Comparison of ENCODE assay signal across 18 cellular contexts in the genomic region with DNA sequence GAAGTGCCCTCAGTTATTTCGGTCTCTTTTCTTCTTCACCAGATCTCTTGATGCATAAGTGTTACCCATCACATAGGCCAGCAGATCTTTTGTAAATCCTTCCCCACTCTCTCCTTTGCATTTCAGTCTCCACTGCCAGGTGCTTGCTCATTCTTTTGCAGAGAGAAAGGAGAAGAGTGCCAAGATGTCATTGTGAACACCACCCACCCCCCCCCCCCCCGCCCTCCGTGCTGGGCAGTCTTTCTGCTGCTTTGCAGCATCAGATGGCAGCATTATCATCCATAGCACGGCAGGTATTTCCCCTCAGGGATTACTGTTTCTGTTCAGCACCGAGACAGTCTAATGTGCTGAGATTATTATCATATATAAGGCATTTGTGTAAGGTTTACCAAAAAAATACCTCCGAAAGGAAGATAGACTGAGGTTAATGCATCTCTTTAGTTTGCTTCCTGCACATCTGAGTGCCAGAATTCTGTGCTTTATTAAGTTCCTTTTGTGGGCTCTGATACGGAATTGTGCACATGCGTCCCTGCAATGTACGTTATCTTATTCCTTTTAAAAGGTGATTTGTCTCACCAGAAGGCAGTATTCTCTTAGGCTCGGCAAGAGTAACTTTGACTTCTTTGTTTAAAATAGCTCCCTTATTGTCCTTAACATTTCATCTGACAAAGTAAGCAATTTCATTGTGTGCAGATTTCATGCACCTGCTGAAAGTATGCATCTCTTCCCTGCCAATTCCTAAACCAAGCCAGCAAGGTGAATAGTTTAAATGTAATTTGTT.
DNase-seq lines count a peak whose midpoint lies in the region.
"Had no signal": no experiment of that assay in that cellular context is flagged by ENCODE, and none has a peak within 500 bp of the region (broad histone marks: within the 10 kb centered on the region; RNA-seq: fewer than 3 reads in every experiment).

No MANE protein-coding gene starts in this region.

- no peak overlapping the region for H4K12ac ChIP-seq in trophoblast cell (ENCODE audit: low read depth, low read length)

- no peak overlapping the region for H3K23ac ChIP-seq in trophoblast cell (ENCODE audit: low read length)

- H2BK5ac ChIP-seq in trophoblast cell (ENCODE audit: low read depth, low read length, poor library complexity): no peak overlapping the region

- H3K4me2 ChIP-seq in trophoblast cell (ENCODE audit: low read length): no peak overlapping the region

- no peak overlapping the region for H3K14ac ChIP-seq in trophoblast cell (ENCODE audit: low read length)

- H3K27ac Mint-ChIP-seq in activated naive CD4-positive, alpha-beta T cell treated with anti-CD3 and anti-CD28 coated beads, Interleukin-2, amount 10 ng/mL, durations not matched to agents 7 days and 5 days: no peak overlapping the region
- H3K27ac Mint-ChIP-seq: CD8-positive, alpha-beta T cell; HFFc6; IgD-negative memory B cell had no signal

- H4K8ac ChIP-seq in trophoblast cell (ENCODE audit: low read depth, low read length): no peak overlapping the region

- no peak overlapping the region for H2AFZ ChIP-seq in trophoblast cell (ENCODE audit: insufficient read depth, low read length, poor library complexity)

- H3K36me3 Mint-ChIP-seq in activated naive CD4-positive, alpha-beta T cell treated with anti-CD3 and anti-CD28 coated beads, Interleukin-2, amount 10 ng/mL, durations not matched to agents 7 days and 5 days: no peaks in the 10 kb centered on the region
- H3K36me3 Mint-ChIP-seq: CD8-positive, alpha-beta T cell; IgD-negative memory B cell had no signal

- H3K79me1 ChIP-seq in trophoblast cell (ENCODE audit: low read length): no peaks in the 10 kb centered on the region

- H3K4me3 Mint-ChIP-seq in activated naive CD4-positive, alpha-beta T cell treated with anti-CD3 and anti-CD28 coated beads, Interleukin-2, amount 10 ng/mL, durations not matched to agents 7 days and 5 days: no peak overlapping the region
- H3K4me3 Mint-ChIP-seq: CD8-positive, alpha-beta T cell; HFFc6; IgD-negative memory B cell had no signal

- no peak overlapping the region for H2BK120ac ChIP-seq in trophoblast cell (ENCODE audit: insufficient read depth, low read length, poor library complexity)

- H3K18ac ChIP-seq in trophoblast cell (ENCODE audit: low read length): no peak overlapping the region

- H3K4ac ChIP-seq in trophoblast cell (ENCODE audit: low read depth, low read length): no peak overlapping the region

- WGBS in trophoblast cell (ENCODE audit: extremely low coverage, insufficient coverage, insufficient read length): no CpG with 5 or more reads among the region's 10 CpGs

- CTCF ChIA-PET in activated naive CD4-positive, alpha-beta T cell treated with anti-CD3 and anti-CD28 coated beads, Interleukin-2, amount 10 ng/mL, durations not matched to agents 7 days and 5 days (lab: Charles Lee): no interaction called here

- no peaks in the 10 kb centered on the region for H3K9me3 ChIP-seq in trophoblast cell (ENCODE audit: insufficient read depth, low read depth, low read length)
- H3K9me3 ChIP-seq: SJCRH30 had no signal

- H3K79me2 ChIP-seq in trophoblast cell (ENCODE audit: control insufficient read depth, insufficient read depth, low read length, poor library complexity): no peaks in the 10 kb centered on the region

- peaks cover 6% of the 10 kb centered on the region for H3K27me3 Mint-ChIP-seq in activated naive CD4-positive, alpha-beta T cell treated with anti-CD3 and anti-CD28 coated beads, Interleukin-2, amount 10 ng/mL, durations not matched to agents 7 days and 5 days

- H3K4me3 ChIP-seq in H7 (ENCODE audit: insufficient read depth, low read depth, low read length) (no peak overlapping the region), trophoblast cell (ENCODE audit: low read depth, low read length) (no peak overlapping the region)
- H3K4me3 ChIP-seq: SJCRH30 had no signal

- H4K91ac ChIP-seq in trophoblast cell (ENCODE audit: low read depth, low read length): no peak overlapping the region

- peak; percentile 27 for DNase-seq in NCI-H1105 treated with DMSO at 0.1 percent for 48 hours (lab: John Stamatoyannopoulos, UW)
- no peak for DNase-seq in NCI-H1105 (lab: John Stamatoyannopoulos, UW)
- DNase-seq in H7: peak; percentile 40
- DNase-seq in cerebellar cortex (ENCODE audit: low spot score): peak; percentile 67
- DNase-seq in trophoblast cell: peak; percentile 64 to 87
- no peak for DNase-seq in activated naive CD4-positive, alpha-beta T cell treated with anti-CD3 and anti-CD28 coated beads, Interleukin-2, amount 10 ng/mL, durations not matched to agents 7 days and 5 days
- DNase-seq in NCI-H187 treated with DMSO at 0.1 percent for 48 hours (lab: John Stamatoyannopoulos, UW): no peak
- DNase-seq in T1000 (lab: John Stamatoyannopoulos, UW): no peak
- DNase-seq: Calu3; CD8-positive, alpha-beta T cell; DMS153; MV-4-11; NCI-H1694 treated with DMSO at 0.1 percent for 48 hours; NCI-H510A had no signal

- H3K9ac ChIP-seq in trophoblast cell (ENCODE audit: low read length): no peak overlapping the region

- no peaks in the 10 kb centered on the region for H3K4me1 Mint-ChIP-seq in activated naive CD4-positive, alpha-beta T cell treated with anti-CD3 and anti-CD28 coated beads, Interleukin-2, amount 10 ng/mL, durations not matched to agents 7 days and 5 days
- H3K4me1 Mint-ChIP-seq: IgD-negative memory B cell had no signal

- H3K4me1 ChIP-seq in trophoblast cell (ENCODE audit: control insufficient read depth in 1 of 2, insufficient read depth in 2 of 2, low read length in 2 of 2): no peaks in the 10 kb centered on the region
- H3K4me1 ChIP-seq: SJCRH30 had no signal

- H3K27ac ChIP-seq in trophoblast cell (ENCODE audit: low read depth, low read length): no peak overlapping the region
- H3K27ac ChIP-seq: 22Rv1, SJCRH30 had no signal

- H2BK12ac ChIP-seq in trophoblast cell (ENCODE audit: low read length): no peak overlapping the region

- H3K36me3 ChIP-seq in H7 (replicated peaks; ENCODE audit: control insufficient read depth, insufficient read depth, low read length): no peaks in the 10 kb centered on the region
- no peaks in the 10 kb centered on the region for H3K36me3 ChIP-seq in trophoblast cell (ENCODE audit: control insufficient read depth in 1 of 2, insufficient read depth in 2 of 2, low read length in 2 of 2)
- H3K36me3 ChIP-seq: SJCRH30 had no signal

- H2AK5ac ChIP-seq in trophoblast cell (ENCODE audit: low read length): no peak overlapping the region

- H3K27me3 ChIP-seq in H7 (ENCODE audit: control insufficient read depth, insufficient read depth, low read length) (no peaks in the 10 kb centered on the region), trophoblast cell (ENCODE audit: insufficient read depth, low read length) (no peaks in the 10 kb centered on the region)
- H3K27me3 ChIP-seq: SJCRH30 had no signal

- no peaks in the 10 kb centered on the region for H3K9me3 Mint-ChIP-seq in activated naive CD4-positive, alpha-beta T cell treated with anti-CD3 and anti-CD28 coated beads, Interleukin-2, amount 10 ng/mL, durations not matched to agents 7 days and 5 days
- H3K9me3 Mint-ChIP-seq: CD8-positive, alpha-beta T cell; HFFc6; IgD-negative memory B cell had no signal

Comparison
In these comparisons a context has a peak if more than half of its experiments do, and no peak if none do; other contexts are left out.
1. DNase-seq: peak in NCI-H1105 treated with DMSO at 0.1 percent for 48 hours (single experiment), H7 (single experiment), cerebellar cortex (single experiment) and trophoblast cell (2 of 2); none in NCI-H1105 (single experiment), activated naive CD4-positive, alpha-beta T cell treated with anti-CD3 and anti-CD28 coated beads, Interleukin-2, amount 10 ng/mL, durations not matched to agents 7 days and 5 days (single experiment), NCI-H187 treated with DMSO at 0.1 percent for 48 hours (single experiment) and T1000 (single experiment).